8 cellular contexts compared by ENCODE assay signal in the genomic region with DNA sequence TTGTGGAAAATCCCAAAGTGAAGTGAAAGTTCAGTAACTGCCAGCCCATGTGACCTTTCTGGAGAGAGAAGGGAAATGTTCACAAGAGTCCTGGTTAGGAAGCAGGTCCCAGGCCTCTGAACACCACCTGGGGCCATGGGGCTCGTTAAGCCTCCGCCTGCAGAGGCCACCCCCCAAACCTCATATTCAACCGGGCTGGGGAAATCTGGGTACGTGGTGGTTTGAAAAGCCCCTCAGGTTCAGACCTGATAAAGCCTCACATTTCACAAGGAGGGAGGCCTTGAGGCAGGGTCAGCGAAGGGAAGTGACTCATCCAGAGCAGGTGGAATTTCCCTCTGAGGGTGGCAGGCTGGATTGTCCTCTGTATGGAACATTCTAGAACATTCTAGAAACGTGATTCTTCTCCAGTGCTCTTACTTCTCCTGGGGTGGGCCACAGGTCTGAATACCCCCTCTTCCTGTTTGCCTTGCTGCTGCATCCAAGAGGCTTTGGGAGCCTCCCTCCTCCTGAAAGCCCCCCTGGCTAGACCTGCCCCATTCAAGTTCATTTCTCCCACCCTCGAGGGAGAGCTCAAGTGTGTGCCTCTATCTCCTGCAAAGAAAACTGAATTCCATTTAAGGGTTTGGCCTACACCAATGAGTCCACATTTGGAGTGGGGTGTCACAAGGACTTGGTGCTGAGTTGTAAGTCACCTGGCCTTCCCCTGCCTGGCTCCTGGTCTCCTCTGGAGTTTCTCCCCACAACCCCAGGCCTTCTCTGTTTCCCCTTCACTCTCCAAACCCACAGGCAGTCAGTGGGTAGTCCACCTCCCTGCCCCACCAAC. TPM values are rescaled to one million over a fixed set of nuclear protein-coding genes. Genes with fewer than 3 reads are reported as not detected.
DNase-seq lines count a peak whose midpoint lies in the region; ATAC-seq and TF ChIP-seq lines count a peak whose summit lies in the region.

No MANE protein-coding gene starts in this region.

- peaks cover 9 to 61% (median 32%) of the 10 kb centered on the region in 4 donors for H3K4me1 Mint-ChIP-seq in CD4-positive, CD25-positive, alpha-beta regulatory T cell

- no peak overlapping the region for H3K4me2 ChIP-seq in hepatocyte

- no peaks in the 10 kb centered on the region for H3K36me3 Mint-ChIP-seq in CD4-positive, CD25-positive, alpha-beta regulatory T cell

- H3K4me3 Mint-ChIP-seq in CD4-positive, CD25-positive, alpha-beta regulatory T cell: peak overlapping the region in 2 of 4 donors; percentile 53 to 60

- H3K4me1 ChIP-seq in CD4-positive, CD25-positive, alpha-beta regulatory T cell (ENCODE audit: control insufficient read depth, insufficient read depth, low read length, poor library complexity, severe bottlenecking): peaks cover 57% of the 10 kb centered on the region
- H3K4me1 ChIP-seq in hepatocyte (ENCODE audit: insufficient read depth): peaks cover 42% of the 10 kb centered on the region

- no peaks in the 10 kb centered on the region for H4K20me1 ChIP-seq in hepatocyte (ENCODE audit: insufficient read depth, poor library complexity, severe bottlenecking)

- peak overlapping the region; percentile 7 to 98 (median 95) for H3K27ac Mint-ChIP-seq in CD4-positive, CD25-positive, alpha-beta regulatory T cell

- no peaks in the 10 kb centered on the region for H3K36me3 ChIP-seq in CD4-positive, CD25-positive, alpha-beta regulatory T cell (ENCODE audit: control insufficient read depth, insufficient read depth, low read length)
- no peaks in the 10 kb centered on the region for H3K36me3 ChIP-seq in hepatocyte (replicated peaks; ENCODE audit: insufficient read depth, low read depth)

- H3K4me3 ChIP-seq in CD4-positive, CD25-positive, alpha-beta regulatory T cell (ENCODE audit: low read depth, low read length): no peak overlapping the region
- no peak overlapping the region for H3K4me3 ChIP-seq in hepatocyte

- H3K9me3 Mint-ChIP-seq in CD4-positive, CD25-positive, alpha-beta regulatory T cell: no peaks in the 10 kb centered on the region

- no peaks in the 10 kb centered on the region for H3K9me3 ChIP-seq in CD4-positive, CD25-positive, alpha-beta regulatory T cell (ENCODE audit: control insufficient read depth in 2 of 2, low read length in 2 of 2)
- H3K9me3 ChIP-seq in hepatocyte (ENCODE audit: low read depth): no peaks in the 10 kb centered on the region

- WGBS in hepatocyte (ENCODE audit: low lambda C conversion rate, missing lambda C conversion rate): 44% methylated on average over 7 of the region's 7 CpGs

- H3K27ac ChIP-seq in CD4-positive, CD25-positive, alpha-beta regulatory T cell (ENCODE audit: insufficient read depth, low read length, poor library complexity, severe bottlenecking): peak overlapping the region; percentile 55
- peak overlapping the region; percentile 59 for H3K27ac ChIP-seq in hepatocyte

- no peaks in the 10 kb centered on the region for H3K79me2 ChIP-seq in hepatocyte

- H2AFZ ChIP-seq in hepatocyte: no peak overlapping the region

- DNase-seq in CD4-positive, CD25-positive, alpha-beta regulatory T cell: peak in 2 of 3 donors; percentile 22 to 39
- peak; percentile 51 to 67 for DNase-seq in activated CD4-positive, alpha-beta T cell treated with anti-CD3 and anti-CD28 coated beads, Interleukin-2, amount 50 U/mL, for 48 hours
- DNase-seq in hepatocyte (ENCODE audit: low spot score): no peak
- no peak for DNase-seq in germinal center (ENCODE audit: low spot score)
- no peak for DNase-seq in HuH-7.5 (ENCODE audit: low spot score)
- no peak for DNase-seq in NCI-H2029 (lab: John Stamatoyannopoulos, UW)

- no peaks in the 10 kb centered on the region for H3K27me3 Mint-ChIP-seq in CD4-positive, CD25-positive, alpha-beta regulatory T cell

- no peak for TF ChIP-seq CTCF in hepatocyte (IDR thresholded peaks at IDR 0.05; ENCODE audit: poor library complexity)

- no peaks in the 10 kb centered on the region for H3K27me3 ChIP-seq in CD4-positive, CD25-positive, alpha-beta regulatory T cell (ENCODE audit: control insufficient read depth, insufficient read depth, low read length)
- no peaks in the 10 kb centered on the region for H3K27me3 ChIP-seq in hepatocyte

- peak; percentile 6 to 22 for ATAC-seq in CD4-positive, CD25-positive, alpha-beta regulatory T cell (ENCODE audit: low read depth in 2 of 2)
- ATAC-seq in HG02870 (IDR thresholded peaks at IDR 0.05; ENCODE audit: unreplicated experiment) (peak; percentile 24), GM18520 (IDR thresholded peaks at IDR 0.05; ENCODE audit: unreplicated experiment) (no peak)

- H3K9me2 ChIP-seq in hepatocyte (replicated peaks; ENCODE audit: insufficient read depth): no peaks in the 10 kb centered on the region

RNA-seq across cellular contexts. Expression of gene FXYD2, which starts 6.3 kb away (rescaled TPM):
- 4.0 TPM for total RNA-seq in CD4-positive, CD25-positive, alpha-beta regulatory T cell
- polyA plus RNA-seq in CD4-positive, CD25-positive, alpha-beta regulatory T cell: 10 to 100 TPM; 35.5 to 88.9 (median 72.3) TPM
- 72.7 and 100 TPM in 2 replicates for total RNA-seq in hepatocyte
- 93.8 and 97.7 TPM in 2 replicates for polyA plus RNA-seq in hepatocyte

RNA-seq across cellular contexts. Expression of gene DSCAML1, which starts 21.2 kb away (rescaled TPM):
- 1.6 TPM for total RNA-seq in CD4-positive, CD25-positive, alpha-beta regulatory T cell
- polyA plus RNA-seq in CD4-positive, CD25-positive, alpha-beta regulatory T cell: under 1 TPM in 3 of 4 donors, not detected in 1; 0.08 to 0.34 (median 0.25) TPM
- 2.6 and 3.2 TPM in 2 replicates for total RNA-seq in hepatocyte
- polyA plus RNA-seq in hepatocyte: 0.46 and 1.1 TPM in 2 replicates

RNA-seq across cellular contexts. Expression of gene FXYD6, which starts 58.2 kb away (rescaled TPM):
- not detected for total RNA-seq in CD4-positive, CD25-positive, alpha-beta regulatory T cell
- polyA plus RNA-seq in CD4-positive, CD25-positive, alpha-beta regulatory T cell: not detected
- total RNA-seq in hepatocyte: 19.5 and 28.3 TPM in 2 replicates
- 56.9 and 68.2 TPM in 2 replicates for polyA plus RNA-seq in hepatocyte

Comparison
In these comparisons a context has a peak if more than half of its experiments do, and no peak if none do; other contexts are left out.
1. DNase-seq: peak in CD4-positive, CD25-positive, alpha-beta regulatory T cell (2 of 3) and activated CD4-positive, alpha-beta T cell treated with anti-CD3 and anti-CD28 coated beads, Interleukin-2, amount 50 U/mL, for 48 hours (2 of 2); none in hepatocyte (single experiment), germinal center (single experiment), HuH-7.5 (single experiment) and NCI-H2029 (single experiment).
2. RNA of gene FXYD2, which starts 6.3 kb away (total RNA-seq): 72.7 to 100 TPM in hepatocyte; 4.0 TPM in CD4-positive, CD25-positive, alpha-beta regulatory T cell (single experiment); every median in the first group is over 10 times any median in the second.
3. RNA of gene FXYD6, which starts 58.2 kb away (total RNA-seq): 19.5 to 28.3 TPM in hepatocyte; not detected in CD4-positive, CD25-positive, alpha-beta regulatory T cell (single experiment); every median in the first group is over 10 times any median in the second.